1 cellular context compared by ENCODE assay signal in genomic region chr2:100004348-100004884, GRCh38.
TF ChIP-seq lines count a peak whose summit lies in the region.

No MANE protein-coding gene starts in this region.

TF ChIP-seq in HEK293, 187 proteins besides CTCF, POLR2A, EP300 and RAD21 (continued from another document):
- TF ChIP-seq PRDM10 (tag by site-specific recombination; IDR thresholded peaks at IDR 0.05): peak; percentile 49
